In the genomic region with DNA sequence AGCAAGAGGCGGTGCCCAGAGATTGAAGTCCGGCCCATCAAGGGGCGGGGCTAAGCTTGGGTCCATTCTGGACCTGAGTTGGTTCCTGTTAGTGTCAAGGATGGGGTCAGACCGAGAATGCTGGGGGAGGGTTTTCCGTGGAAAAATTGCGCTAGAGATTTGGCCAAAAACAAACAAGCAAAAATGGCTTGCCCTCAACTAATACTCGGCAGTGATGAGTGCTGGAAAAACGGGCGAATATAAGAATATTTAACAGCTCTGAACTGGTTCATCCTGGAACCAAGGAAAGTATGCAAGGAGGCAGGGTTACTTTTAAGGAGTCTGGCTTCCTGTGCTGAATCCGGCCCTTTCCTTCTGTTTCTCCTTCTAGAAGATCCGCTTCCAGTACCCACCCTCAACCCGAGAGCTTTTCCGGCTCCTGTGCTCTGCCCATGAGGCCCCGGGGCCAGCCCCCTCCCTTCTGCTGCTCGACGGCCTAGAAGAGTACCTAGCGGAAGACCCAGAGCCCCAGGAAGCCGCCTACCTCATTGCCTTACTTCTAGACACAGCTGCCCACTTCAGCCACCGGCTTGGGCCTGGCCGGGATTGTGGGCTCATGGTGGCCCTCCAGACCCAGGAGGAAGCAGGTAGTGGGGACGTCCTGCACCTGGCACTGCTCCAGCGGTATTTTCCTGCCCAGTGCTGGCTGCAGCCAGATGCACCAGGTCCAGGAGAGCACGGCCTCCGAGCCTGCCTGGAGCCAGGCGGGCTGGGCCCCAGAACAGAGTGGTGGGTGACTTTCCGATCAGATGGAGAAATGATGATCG, we compare ENCODE assay signal across 8 cellular contexts. TPM values are rescaled to one million over a fixed set of nuclear protein-coding genes. Genes with fewer than 3 reads are reported as not detected.
A peak's percentile ranks its signal among the peaks of the same experiment; 100 is the strongest.
DNase-seq lines count a peak whose midpoint lies in the region; ATAC-seq and TF ChIP-seq lines count a peak whose summit lies in the region.

No MANE protein-coding gene starts in this region.

- ATAC-seq in aorta (ENCODE audit: low FRiP score) (peak; percentile 8), HG03025 (IDR thresholded peaks at IDR 0.05; ENCODE audit: low FRiP score, unreplicated experiment) (no peak)

- WGBS in esophagus muscularis mucosa = 8% methylated on average over 21 of the region's 27 CpGs
- WGBS in aorta, 2 donors = 4 to 6% methylated on average over 27 of the region's 27 CpGs

- peaks cover 32 to 52% (median 50%) of the 10 kb centered on the region in 4 donors for H3K4me1 ChIP-seq in esophagus muscularis mucosa
- peaks cover 58 to 67% of the 10 kb centered on the region in 2 experiments for H3K4me1 ChIP-seq in neutrophil (ENCODE audit: control insufficient read depth in 1 of 2, insufficient read depth in 1 of 2, low read depth in 1 of 2, low read length in 1 of 2)
- peaks cover 2 to 4% of the 10 kb centered on the region in 2 donors for H3K4me1 ChIP-seq in aorta (ENCODE audit: control insufficient read depth in 1 of 2, insufficient read depth in 2 of 2, low read length in 2 of 2)

- H3K4me3 ChIP-seq in esophagus muscularis mucosa = peak overlapping the region; percentile 59 to 78 (median 66)
- H3K4me3 ChIP-seq in neutrophil (ENCODE audit: low read depth in 1 of 2, low read length in 1 of 2) = peak overlapping the region; percentile 84 to 93
- H3K4me3 ChIP-seq in aorta (ENCODE audit: low read length in 2 of 2) = peak overlapping the region in 1 of 2 donors; percentile 11

- TF ChIP-seq CTCF in esophagus muscularis mucosa (IDR thresholded peaks at IDR 0.05) (no peak), neutrophil (IDR thresholded peaks at IDR 0.05) (no peak)

- H3K27me3 ChIP-seq in esophagus muscularis mucosa (no peaks in the 10 kb centered on the region), neutrophil (no peaks in the 10 kb centered on the region), aorta (ENCODE audit: control insufficient read depth in 1 of 2, insufficient read depth in 2 of 2, low read length in 1 of 2) (no peaks in the 10 kb centered on the region)

- H3K36me3 ChIP-seq in esophagus muscularis mucosa = peaks cover 0 to 12% (median 4%) of the 10 kb centered on the region in 4 donors
- peaks cover 15% of the 10 kb centered on the region for H3K36me3 ChIP-seq in neutrophil
- H3K36me3 ChIP-seq in aorta (ENCODE audit: control insufficient read depth in 1 of 2, insufficient read depth in 2 of 2, low read length in 1 of 2) = no peaks in the 10 kb centered on the region

- intact Hi-C loops in esophagus muscularis mucosa (cut with DNase I) = no loop called here
- intact Hi-C loops in aorta (cut with DNase I) = loop anchor here (5.0 kb wide), 2 partner anchors 38 to 83 kb away; a partner anchor contains a TSS

- DNase-seq in NCI-H446 treated with DMSO at 0.1 percent for 48 hours (lab: John Stamatoyannopoulos, UW) = peak; percentile 27
- no peak for DNase-seq in NCI-H446 (lab: John Stamatoyannopoulos, UW)
- DNase-seq in NOMO-1 (lab: John Stamatoyannopoulos, UW; ENCODE audit: unreplicated experiment in 2 of 2) = peak; percentile 53 to 56
- DNase-seq in activated T-cell treated with anti-CD3 and anti-CD28 coated beads for 4 hours = peak; percentile 38
- DNase-seq in esophagus muscularis mucosa (ENCODE audit: extremely low spot score) = no peak
- peak in 1 of 2 donors; percentile 81 for DNase-seq in aorta

- no peak for TF ChIP-seq EP300 in esophagus muscularis mucosa (IDR thresholded peaks at IDR 0.05)

- H3K9me3 ChIP-seq in esophagus muscularis mucosa (no peaks in the 10 kb centered on the region), neutrophil (no peaks in the 10 kb centered on the region), aorta (ENCODE audit: control insufficient read depth, low read length) (no peaks in the 10 kb centered on the region)

- H3K27ac ChIP-seq in esophagus muscularis mucosa (replicated peaks in 1 of 4) = peak overlapping the region; percentile 84 to 95 (median 90)
- H3K27ac ChIP-seq in neutrophil = peak overlapping the region; percentile 95
- peak overlapping the region; percentile 20 to 72 for H3K27ac ChIP-seq in aorta (ENCODE audit: low read depth in 1 of 2, low read length in 2 of 2)

- no peak for TF ChIP-seq POLR2A in esophagus muscularis mucosa (IDR thresholded peaks at IDR 0.05; ENCODE audit: low read depth)

RNA-seq across cellular contexts. Expression of a gene that starts 0.9 kb away (rescaled TPM):
- total RNA-seq in esophagus muscularis mucosa (1 to 10 TPM in 3 of 4 donors, under 1 TPM in 1; 0.66 to 1.7 (median 1.5) TPM), aorta (1 to 10 TPM; 1.5 to 1.7 TPM)
- polyA plus RNA-seq in aorta = 1 to 10 TPM in 1 of 2 donors, under 1 TPM in 1; 0.50 to 5.7 TPM

RNA-seq across cellular contexts. Expression of a gene that starts 8.8 kb away (rescaled TPM):
- 1 to 10 TPM in 3 of 4 donors, under 1 TPM in 1; 0.99 to 5.2 (median 4.4) TPM for total RNA-seq in esophagus muscularis mucosa
- total RNA-seq in aorta = 10 to 100 TPM in 1 of 2 donors, 1 to 10 TPM in 1; 7.4 to 13.1 TPM
- 10 to 100 TPM in 1 of 2 donors, under 1 TPM in 1; 0.63 to 32.4 TPM for polyA plus RNA-seq in aorta

RNA-seq across cellular contexts. Expression of a gene that starts 20.1 kb away (rescaled TPM):
- 10 to 100 TPM; 32.0 to 49.8 (median 37.5) TPM for total RNA-seq in esophagus muscularis mucosa
- total RNA-seq in aorta = 10 to 100 TPM; 36.4 to 37.4 TPM
- 10 to 100 TPM; 11.4 to 41.0 TPM for polyA plus RNA-seq in aorta

RNA-seq across cellular contexts. Expression of a gene that starts 29.0 kb away (rescaled TPM):
- total RNA-seq in esophagus muscularis mucosa (10 to 100 TPM in 3 of 4 donors, 1 to 10 TPM in 1; 8.3 to 17.6 (median 13.8) TPM), aorta (10 to 100 TPM; 18.0 to 44.4 TPM)
- 100 to 1,000 TPM in 1 of 2 donors, 10 to 100 TPM in 1; 28.3 to 111 TPM for polyA plus RNA-seq in aorta

RNA-seq across cellular contexts. Expression of a gene that starts 29.3 kb away (rescaled TPM):
- total RNA-seq in esophagus muscularis mucosa = 100 to 1,000 TPM; 197 to 241 (median 206) TPM
- total RNA-seq in aorta = 10 to 100 TPM; 36.2 to 50.7 TPM
- polyA plus RNA-seq in aorta = 100 to 1,000 TPM in 1 of 2 donors, 10 to 100 TPM in 1; 25.5 to 119 TPM

Comparison
In these comparisons a context has a peak if more than half of its experiments do, and no peak if none do; other contexts are left out.
1. DNase-seq: peak in NCI-H446 treated with DMSO at 0.1 percent for 48 hours (single experiment), NOMO-1 (2 of 2) and activated T-cell treated with anti-CD3 and anti-CD28 coated beads for 4 hours (single experiment); none in NCI-H446 (0 of 2) and esophagus muscularis mucosa (single experiment).
2. Peak in every context shown above with its lines, with median percentiles within 50 percentile points of each other: H3K27ac ChIP-seq.